In the genomic region with DNA sequence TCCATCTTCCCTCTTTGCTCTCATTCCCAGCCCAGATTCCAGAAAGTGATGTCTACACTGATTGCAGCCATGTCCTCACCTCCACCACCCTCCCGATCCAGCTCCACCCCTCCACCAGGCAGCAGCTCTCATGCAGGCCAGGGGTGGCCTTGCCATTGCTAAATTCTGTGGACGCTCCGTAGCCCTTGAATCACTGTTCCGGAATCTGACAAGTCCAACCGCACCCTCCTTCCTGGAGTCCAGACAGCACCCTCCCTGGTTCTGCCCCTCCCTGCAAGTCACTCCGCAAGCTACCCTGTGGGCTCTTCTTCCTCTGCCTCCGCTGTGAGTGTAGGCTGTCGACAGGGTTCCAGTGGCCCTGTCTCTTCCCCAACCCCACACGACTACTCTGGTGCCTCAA, we compare ENCODE assay signal across 1 cellular context.
TF ChIP-seq lines count a peak whose summit lies in the region.

No MANE protein-coding gene starts in this region.

TF ChIP-seq in WTC11, 78 proteins besides CTCF, POLR2A, EP300 and RAD21 (continued from another document):
- no peak for TF ChIP-seq HMGXB4 (CRISPR knock-in tag; IDR thresholded peaks at IDR 0.05)
- TF ChIP-seq, protein P1, sequence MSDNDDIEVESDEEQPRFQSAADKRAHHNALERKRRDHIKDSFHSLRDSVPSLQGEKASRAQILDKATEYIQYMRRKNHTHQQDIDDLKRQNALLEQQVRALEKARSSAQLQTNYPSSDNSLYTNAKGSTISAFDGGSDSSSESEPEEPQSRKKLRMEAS (CRISPR knock-in tag; IDR thresholded peaks at IDR 0.05), result no peak
- TF ChIP-seq, protein P2, sequence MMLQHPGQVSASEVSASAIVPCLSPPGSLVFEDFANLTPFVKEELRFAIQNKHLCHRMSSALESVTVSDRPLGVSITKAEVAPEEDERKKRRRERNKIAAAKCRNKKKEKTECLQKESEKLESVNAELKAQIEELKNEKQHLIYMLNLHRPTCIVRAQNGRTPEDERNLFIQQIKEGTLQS (CRISPR knock-in tag; conservative IDR thresholded peaks at IDR 0.05), result no peak
- TF ChIP-seq FOXJ3 (CRISPR knock-in tag; IDR thresholded peaks at IDR 0.05; ENCODE audit: borderline replicate concordance), result no peak
- no peak for TF ChIP-seq FOXP1 (CRISPR knock-in tag; IDR thresholded peaks at IDR 0.05; ENCODE audit: borderline replicate concordance)
- TF ChIP-seq ZNF232 (CRISPR knock-in tag; IDR thresholded peaks at IDR 0.05), result no peak
- TF ChIP-seq GRHL2 (CRISPR knock-in tag; IDR thresholded peaks at IDR 0.05; ENCODE audit: insufficient replicate concordance, severe bottlenecking), result no peak
- no peak for TF ChIP-seq PRRX2 (CRISPR knock-in tag; IDR thresholded peaks at IDR 0.05)
- TF ChIP-seq E2F5 (CRISPR knock-in tag; IDR thresholded peaks at IDR 0.05), result no peak
- TF ChIP-seq ERG (CRISPR knock-in tag; IDR thresholded peaks at IDR 0.05), result no peak
